In the genomic region with DNA sequence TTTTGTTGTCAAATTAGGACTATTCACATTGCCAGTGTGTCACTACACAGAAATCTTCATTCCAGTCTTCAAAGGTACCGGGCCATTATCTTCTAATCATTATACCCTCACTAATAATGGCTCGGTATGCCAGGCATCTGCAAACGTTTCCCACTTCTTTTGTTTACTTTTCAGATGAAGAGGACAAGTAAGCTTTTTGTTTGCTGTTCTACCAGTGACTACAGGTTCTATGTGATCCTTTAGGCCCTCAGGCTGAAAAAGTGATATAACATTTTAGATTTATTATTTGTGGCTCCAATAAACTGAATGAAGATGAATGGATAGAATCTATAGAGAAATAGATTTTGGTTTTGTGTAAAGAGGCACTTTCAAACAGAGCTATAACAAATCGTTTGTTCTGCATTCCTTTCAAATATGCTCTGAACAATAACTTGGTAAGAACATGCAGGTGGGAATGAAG, we compare ENCODE assay signal across 14 cellular contexts. TPM values are rescaled to one million over a fixed set of nuclear protein-coding genes. Genes with fewer than 3 reads are reported as not detected.
DNase-seq lines count a peak whose midpoint lies in the region; TF ChIP-seq lines count a peak whose summit lies in the region.
"Had no signal": no experiment of that assay in that cellular context is flagged by ENCODE, and none has a peak within 500 bp of the region (broad histone marks: within the 10 kb centered on the region; RNA-seq: fewer than 3 reads in every experiment).

No MANE protein-coding gene starts in this region.

- peaks cover 11% of the 10 kb centered on the region for H3K27me3 Mint-ChIP-seq in T-helper 2 cell treated with Interferon-gamma antibody and Interleukin-4, amounts not matched to agents 5 μg/mL and 100 μg/mL, for 36 hours (ENCODE audit: low read depth)
- H3K27me3 Mint-ChIP-seq in activated naive CD4-positive, alpha-beta T cell treated with anti-CD3 and anti-CD28 coated beads for 36 hours (ENCODE audit: low read depth) = no peaks in the 10 kb centered on the region
- H3K27me3 Mint-ChIP-seq: activated naive CD4-positive, alpha-beta T cell treated with anti-CD3 and anti-CD28 coated beads, Interleukin-2, amount 50 U/mL, for 24 hours had no signal

- intact Hi-C loops in activated naive CD4-positive, alpha-beta T cell treated with anti-CD3 and anti-CD28 coated beads for 36 hours (cut with micrococcal nuclease) = no loop called here

- H3K27ac Mint-ChIP-seq in T-helper 2 cell treated with Interferon-gamma antibody and Interleukin-4, amounts not matched to agents 5 μg/mL and 100 μg/mL, for 36 hours = no peak overlapping the region
- H3K27ac Mint-ChIP-seq in activated naive CD4-positive, alpha-beta T cell treated with anti-CD3 and anti-CD28 coated beads for 36 hours = no peak overlapping the region
- H3K27ac Mint-ChIP-seq: activated B cell treated with CpG ODN at 0.5 μM for 24 hours; activated naive CD4-positive, alpha-beta T cell treated with anti-CD3 and anti-CD28 coated beads, Interleukin-2, amount 50 U/mL, for 24 hours had no signal

- CTCF ChIA-PET in activated naive CD4-positive, alpha-beta T cell treated with anti-CD3 and anti-CD28 coated beads for 36 hours (lab: Charles Lee) = no interaction called here

- no peak overlapping the region for H3K4me3 Mint-ChIP-seq in T-helper 2 cell treated with Interferon-gamma antibody and Interleukin-4, amounts not matched to agents 5 μg/mL and 100 μg/mL, for 36 hours
- H3K4me3 Mint-ChIP-seq in activated naive CD4-positive, alpha-beta T cell treated with anti-CD3 and anti-CD28 coated beads for 36 hours = no peak overlapping the region
- H3K4me3 Mint-ChIP-seq: activated B cell treated with CpG ODN at 0.5 μM for 24 hours; activated naive CD4-positive, alpha-beta T cell treated with anti-CD3 and anti-CD28 coated beads, Interleukin-2, amount 50 U/mL, for 24 hours had no signal

- H3K9me3 Mint-ChIP-seq in T-helper 2 cell treated with Interferon-gamma antibody and Interleukin-4, amounts not matched to agents 5 μg/mL and 100 μg/mL, for 36 hours = no peaks in the 10 kb centered on the region
- H3K9me3 Mint-ChIP-seq in activated naive CD4-positive, alpha-beta T cell treated with anti-CD3 and anti-CD28 coated beads for 36 hours = no peaks in the 10 kb centered on the region
- H3K9me3 Mint-ChIP-seq: activated B cell treated with CpG ODN at 0.5 μM for 24 hours; activated naive CD4-positive, alpha-beta T cell treated with anti-CD3 and anti-CD28 coated beads, Interleukin-2, amount 50 U/mL, for 24 hours had no signal

- H3K4me3 ChIP-seq in epithelial cell of esophagus (ENCODE audit: low read length) = no peak overlapping the region
- H3K4me3 ChIP-seq: BLaER1, gastrocnemius medialis, ovary had no signal

- DNase-seq in DMS53 treated with DMSO at 0.1 percent for 48 hours (lab: John Stamatoyannopoulos, UW; ENCODE audit: unreplicated experiment) (peak; percentile 54), NCI-H146 (lab: John Stamatoyannopoulos, UW) (peak; percentile 45), epithelial cell of esophagus (ENCODE audit: low read depth) (peak; percentile 27)
- no peak for DNase-seq in T-helper 2 cell treated with Interferon-gamma antibody and Interleukin-4, amounts not matched to agents 5 μg/mL and 100 μg/mL, for 36 hours (ENCODE audit: low spot score)
- no peak for DNase-seq in activated naive CD4-positive, alpha-beta T cell treated with anti-CD3 and anti-CD28 coated beads for 36 hours
- DNase-seq in activated CD8-positive, alpha-beta memory T cell treated with anti-CD3 and anti-CD28 coated beads, Interleukin-2, amount 50 U/mL, for 4 hours = no peak
- DNase-seq: activated B cell treated with CpG ODN at 0.5 μM for 24 hours, gastrocnemius medialis, NCI-H1694 treated with DMSO at 0.1 percent for 48 hours, ovary had no signal

- no peak for TF ChIP-seq CTCF in epithelial cell of esophagus (IDR thresholded peaks at IDR 0.05; ENCODE audit: insufficient read depth, low read depth, low read length, missing control alignments)

- no peaks in the 10 kb centered on the region for H3K36me3 Mint-ChIP-seq in T-helper 2 cell treated with Interferon-gamma antibody and Interleukin-4, amounts not matched to agents 5 μg/mL and 100 μg/mL, for 36 hours (ENCODE audit: low read depth)
- H3K36me3 Mint-ChIP-seq in activated naive CD4-positive, alpha-beta T cell treated with anti-CD3 and anti-CD28 coated beads for 36 hours (ENCODE audit: low read depth) = no peaks in the 10 kb centered on the region
- H3K36me3 Mint-ChIP-seq: activated naive CD4-positive, alpha-beta T cell treated with anti-CD3 and anti-CD28 coated beads, Interleukin-2, amount 50 U/mL, for 24 hours had no signal

- H3K4me1 Mint-ChIP-seq in T-helper 2 cell treated with Interferon-gamma antibody and Interleukin-4, amounts not matched to agents 5 μg/mL and 100 μg/mL, for 36 hours (ENCODE audit: low read depth) = no peaks in the 10 kb centered on the region
- no peaks in the 10 kb centered on the region for H3K4me1 Mint-ChIP-seq in activated naive CD4-positive, alpha-beta T cell treated with anti-CD3 and anti-CD28 coated beads for 36 hours (ENCODE audit: low read depth)
- H3K4me1 Mint-ChIP-seq: activated B cell treated with CpG ODN at 0.5 μM for 24 hours; activated naive CD4-positive, alpha-beta T cell treated with anti-CD3 and anti-CD28 coated beads, Interleukin-2, amount 50 U/mL, for 24 hours had no signal

RNA-seq across cellular contexts. Expression of gene KRTAP3-1, which starts 0.4 kb away (rescaled TPM):
- total RNA-seq in activated naive CD4-positive, alpha-beta T cell treated with anti-CD3 and anti-CD28 coated beads for 36 hours = not detected
- total RNA-seq: activated B cell treated with CpG ODN at 0.5 μM for 24 hours, G401, gastrocnemius medialis, mononuclear cell, ovary had no signal

RNA-seq across cellular contexts. Expression of gene KRTAP3-2, which starts 9.6 kb away (rescaled TPM):
- total RNA-seq in activated naive CD4-positive, alpha-beta T cell treated with anti-CD3 and anti-CD28 coated beads for 36 hours = not detected
- total RNA-seq: activated B cell treated with CpG ODN at 0.5 μM for 24 hours, G401, gastrocnemius medialis, mononuclear cell, ovary had no signal

RNA-seq across cellular contexts. Expression of gene KRTAP3-3, which starts 15.4 kb away (rescaled TPM):
- not detected for total RNA-seq in activated naive CD4-positive, alpha-beta T cell treated with anti-CD3 and anti-CD28 coated beads for 36 hours
- total RNA-seq: activated B cell treated with CpG ODN at 0.5 μM for 24 hours, G401, gastrocnemius medialis, ovary had no signal

RNA-seq across cellular contexts. Expression of gene KRTAP1-5, which starts 17.7 kb away (rescaled TPM):
- not detected for total RNA-seq in activated naive CD4-positive, alpha-beta T cell treated with anti-CD3 and anti-CD28 coated beads for 36 hours
- total RNA-seq: activated B cell treated with CpG ODN at 0.5 μM for 24 hours, G401, gastrocnemius medialis, mononuclear cell, ovary had no signal

RNA-seq across cellular contexts. Expression of gene KRTAP1-4, which starts 20.7 kb away (rescaled TPM):
- total RNA-seq in activated naive CD4-positive, alpha-beta T cell treated with anti-CD3 and anti-CD28 coated beads for 36 hours = not detected
- total RNA-seq: activated B cell treated with CpG ODN at 0.5 μM for 24 hours, G401, gastrocnemius medialis, mononuclear cell, ovary had no signal

Comparison
In these comparisons a context has a peak if more than half of its experiments do, and no peak if none do; other contexts are left out.
1. DNase-seq: peak in DMS53 treated with DMSO at 0.1 percent for 48 hours (single experiment), NCI-H146 (single experiment) and epithelial cell of esophagus (single experiment); none in T-helper 2 cell treated with Interferon-gamma antibody and Interleukin-4, amounts not matched to agents 5 μg/mL and 100 μg/mL, for 36 hours (single experiment), activated naive CD4-positive, alpha-beta T cell treated with anti-CD3 and anti-CD28 coated beads for 36 hours (single experiment) and activated CD8-positive, alpha-beta memory T cell treated with anti-CD3 and anti-CD28 coated beads, Interleukin-2, amount 50 U/mL, for 4 hours (single experiment).